Comparison of ENCODE assay signal across 8 cellular contexts in genomic region chr7:127588697-127589482, GRCh38. TPM values are rescaled to one million over a fixed set of nuclear protein-coding genes. Genes with fewer than 3 reads are reported as not detected.
DNase-seq lines count a peak whose midpoint lies in the region; ATAC-seq, FAIRE-seq and TF ChIP-seq lines count a peak whose summit lies in the region.

No MANE protein-coding gene starts in this region.

- no peaks in the 10 kb centered on the region for H3K27me3 ChIP-seq in upper lobe of left lung

- no peaks in the 10 kb centered on the region for H3K27me3 Mint-ChIP-seq in activated T-cell treated with anti-CD3 and anti-CD28 coated beads, Interleukin-2, amount 50 U/mL, for 4 hours (ENCODE audit: low read depth)

- peak overlapping the region; percentile 90 for H3K4me3 ChIP-seq in AG09309 (ENCODE audit: control insufficient read depth, low read depth, low read length)
- H3K4me3 ChIP-seq in fibroblast of mammary gland (ENCODE audit: control insufficient read depth, low read depth, low read length): peak overlapping the region; percentile 87
- peak overlapping the region; percentile 90 to 99 (median 95) for H3K4me3 ChIP-seq in upper lobe of left lung

- peak; percentile 44 for FAIRE-seq in GM18507 (lab: Jason Lieb, UNC)

- ATAC-seq in HG03039 (IDR thresholded peaks at IDR 0.05; ENCODE audit: unreplicated experiment): peak; percentile 11
- peak; percentile 34 to 37 for ATAC-seq in activated T-cell treated with anti-CD3 and anti-CD28 coated beads, Interleukin-2, amount 50 U/mL, for 4 hours
- peak in 1 of 2 donors; percentile 18 for ATAC-seq in upper lobe of left lung (ENCODE audit: low FRiP score in 2 of 2)

- 11 to 35% methylated on average over 5 to 43 of the region's 43 CpGs for WGBS in upper lobe of left lung, 2 donors

- TF ChIP-seq CTCF in AG09309 (IDR thresholded peaks at IDR 0.05; ENCODE audit: control insufficient read depth, insufficient read depth, low read depth, low read length, missing control alignments) (peak; percentile 77), fibroblast of mammary gland (conservative IDR thresholded peaks at IDR 0.05; ENCODE audit: control insufficient read depth, insufficient read depth, low read depth, low read length) (peak; percentile 49), upper lobe of left lung (IDR thresholded peaks at IDR 0.05) (peak in 3 of 6 experiments; percentile 8 to 30 (median 20))

- H3K4me1 Mint-ChIP-seq in activated T-cell treated with anti-CD3 and anti-CD28 coated beads, Interleukin-2, amount 50 U/mL, for 4 hours (ENCODE audit: low read depth): peaks cover 45% of the 10 kb centered on the region

- no peaks in the 10 kb centered on the region for H3K9me3 ChIP-seq in upper lobe of left lung

- H3K4me1 ChIP-seq in upper lobe of left lung: peaks cover 26 to 41% (median 28%) of the 10 kb centered on the region in 4 donors

- peak overlapping the region; percentile 93 for H3K4me3 Mint-ChIP-seq in activated T-cell treated with anti-CD3 and anti-CD28 coated beads, Interleukin-2, amount 50 U/mL, for 4 hours

- H3K36me3 Mint-ChIP-seq in activated T-cell treated with anti-CD3 and anti-CD28 coated beads, Interleukin-2, amount 50 U/mL, for 4 hours (ENCODE audit: insufficient read depth): peaks cover 13% of the 10 kb centered on the region

- TF ChIP-seq EP300 in upper lobe of left lung (IDR thresholded peaks at IDR 0.05): no peak

- H3K36me3 ChIP-seq in upper lobe of left lung: peaks cover 9 to 27% (median 20%) of the 10 kb centered on the region in 4 donors

- TF ChIP-seq POLR2A in upper lobe of left lung (IDR thresholded peaks at IDR 0.05): no peak

- no peaks in the 10 kb centered on the region for H3K9me3 Mint-ChIP-seq in activated T-cell treated with anti-CD3 and anti-CD28 coated beads, Interleukin-2, amount 50 U/mL, for 4 hours

- no peak for DNase-seq in AG09309 (ENCODE audit: low read depth)
- DNase-seq in GM18507 (ENCODE audit: extremely low spot score, insufficient read length, low read depth): peak; percentile 20
- DNase-seq in NCI-H2227 (lab: John Stamatoyannopoulos, UW; ENCODE audit: unreplicated experiment): peak; percentile 80
- peak; percentile 17 for DNase-seq in activated T-cell treated with anti-CD3 and anti-CD28 coated beads, Interleukin-2, amount 50 U/mL, for 4 hours
- DNase-seq in fibroblast of mammary gland (ENCODE audit: low read depth): peak; percentile 44
- peak; percentile 82 for DNase-seq in myocyte (ENCODE audit: low read depth)
- DNase-seq in upper lobe of left lung: peak; percentile 70 to 85

- H3K27ac ChIP-seq in upper lobe of left lung: peak overlapping the region; percentile 87 to 95 (median 92)

RNA-seq across cellular contexts. Expression of gene ARF5, which starts 0.7 kb away (rescaled TPM):
- total RNA-seq in activated T-cell treated with anti-CD3 and anti-CD28 coated beads, Interleukin-2, amount 50 U/mL, for 4 hours: 100 to 1,000 TPM in 2 of 3 donors, 10 to 100 TPM in 1; 94.0 to 116 (median 104) TPM
- total RNA-seq in myocyte (286 and 353 TPM in 2 replicates), upper lobe of left lung (100 to 1,000 TPM in 3 of 6 donors, 10 to 100 TPM in 3; 43.0 to 177 (median 106) TPM)
- 368 TPM for polyA plus RNA-seq in myocyte (2012)

RNA-seq across cellular contexts. Expression of gene GCC1, which starts 3.5 kb away (rescaled TPM):
- 10 to 100 TPM; 16.2 to 19.1 (median 18.5) TPM for total RNA-seq in activated T-cell treated with anti-CD3 and anti-CD28 coated beads, Interleukin-2, amount 50 U/mL, for 4 hours
- total RNA-seq in myocyte (21.4 and 22.5 TPM in 2 replicates), upper lobe of left lung (10 to 100 TPM; 12.6 to 19.5 (median 17.4) TPM)
- 21.0 TPM for polyA plus RNA-seq in myocyte (2012)

RNA-seq across cellular contexts. Expression of gene FSCN3, which starts 4.6 kb away (rescaled TPM):
- 1 to 10 TPM; 1.2 to 2.2 (median 1.7) TPM for total RNA-seq in activated T-cell treated with anti-CD3 and anti-CD28 coated beads, Interleukin-2, amount 50 U/mL, for 4 hours
- total RNA-seq in myocyte: 1.9 and 4.1 TPM in 2 replicates
- 0.40 TPM for polyA plus RNA-seq in myocyte (2012)
- total RNA-seq in upper lobe of left lung: 1 to 10 TPM in 4 of 6 donors, under 1 TPM in 1, not detected in 1; 0.97 to 4.6 (median 1.6) TPM

RNA-seq across cellular contexts. Expression of gene PAX4, which starts 29.1 kb away (rescaled TPM):
- total RNA-seq in activated T-cell treated with anti-CD3 and anti-CD28 coated beads, Interleukin-2, amount 50 U/mL, for 4 hours: not detected
- total RNA-seq in myocyte (not detected in 2 replicates), upper lobe of left lung (not detected)
- not detected for polyA plus RNA-seq in myocyte (2012)
